In genomic region chr7:151781161-151781845, GRCh38 we compare ENCODE assay signal across 28 cellular contexts.
"Had no signal": no experiment of that assay in that cellular context is flagged by ENCODE, and none has a peak within 500 bp of the region (broad histone marks: within the 10 kb centered on the region; RNA-seq: fewer than 3 reads in every experiment).

No MANE protein-coding gene starts in this region.

- H3K27ac Mint-ChIP-seq: activated CD4-positive, alpha-beta T cell treated with anti-CD3 and anti-CD28 coated beads for 36 hours; neural progenitor cell; T-helper 2 cell treated with Interferon-gamma antibody and Interleukin-4, amounts not matched to agents 5 μg/mL and 100 μg/mL, for 36 hours had no signal

- H3K27me3 ChIP-seq: breast epithelium, esophagus muscularis mucosa, heart left ventricle, right lobe of liver had no signal

- H3K36me3 ChIP-seq: breast epithelium, neural progenitor cell had no signal

- H3K4me3 ChIP-seq: breast epithelium, esophagus muscularis mucosa, heart left ventricle, lower lobe of right lung, neural progenitor cell, right lobe of liver had no signal

- DNase-seq: activated CD4-positive, alpha-beta T cell treated with anti-CD3 and anti-CD28 coated beads for 36 hours; activated CD4-positive, CD25-positive, alpha-beta regulatory T cell; activated effector memory CD4-positive, alpha-beta T cell treated with Interleukin-2 at 50 U/mL for 16 hours; activated naive CD4-positive, alpha-beta T cell treated with Interleukin-2 at 50 U/mL for 16 hours; activated naive CD8-positive, alpha-beta T cell treated with anti-CD3 and anti-CD28 coated beads, Interleukin-2, amount 10 ng/mL, durations not matched to agents 7 days and 5 days; activated T-cell treated with anti-CD3 and anti-CD28 coated beads for 4 hours; activated T-cell treated with anti-CD3 and anti-CD28 coated beads, Interleukin-2, amount 50 U/mL, for 72 hours; amniotic stem cell; central memory CD4-positive, alpha-beta T cell; effector CD4-positive, alpha-beta T cell; foreskin keratinocyte; hypothalamus; immature natural killer cell; kidney; left colon; lower lobe of right lung; mesendoderm; natural killer cell; stimulated activated CD4-positive, alpha-beta T cell treated with anti-CD3 and anti-CD28 coated beads, Interleukin-4, amount 100 ng/mL, for 24 hours; stimulated activated naive CD8-positive, alpha-beta T cell treated with anti-CD3 and anti-CD28 coated beads, Interleukin-15, amount 100 ng/mL, for 72 hours; T-helper 1 cell had no signal

- H3K4me3 Mint-ChIP-seq: activated CD4-positive, alpha-beta T cell treated with anti-CD3 and anti-CD28 coated beads for 36 hours; activated naive CD8-positive, alpha-beta T cell treated with anti-CD3 and anti-CD28 coated beads, Interleukin-2, amount 10 ng/mL, durations not matched to agents 7 days and 5 days; natural killer cell; neural progenitor cell; T-helper 2 cell treated with Interferon-gamma antibody and Interleukin-4, amounts not matched to agents 5 μg/mL and 100 μg/mL, for 36 hours had no signal

- H3K27me3 Mint-ChIP-seq: activated CD4-positive, alpha-beta T cell treated with anti-CD3 and anti-CD28 coated beads for 36 hours; activated naive CD8-positive, alpha-beta T cell treated with anti-CD3 and anti-CD28 coated beads, Interleukin-2, amount 10 ng/mL, durations not matched to agents 7 days and 5 days; stimulated activated naive CD8-positive, alpha-beta T cell treated with anti-CD3 and anti-CD28 coated beads, Interleukin-15, amount 100 ng/mL, for 72 hours had no signal

- H3K9me3 Mint-ChIP-seq: activated naive CD8-positive, alpha-beta T cell treated with anti-CD3 and anti-CD28 coated beads, Interleukin-2, amount 10 ng/mL, durations not matched to agents 7 days and 5 days; activated T-cell treated with anti-CD3 and anti-CD28 coated beads, Interleukin-2, amount 50 U/mL, for 72 hours; immature natural killer cell; natural killer cell; stimulated activated effector memory CD8-positive, alpha-beta T cell treated with anti-CD3 and anti-CD28 coated beads, Interleukin-12 subunit alpha, Interleukin-12 subunit beta, amount 100 ng/mL, for 72 hours; stimulated activated naive CD8-positive, alpha-beta T cell treated with anti-CD3 and anti-CD28 coated beads, Interleukin-15, amount 100 ng/mL, for 72 hours; T-helper 2 cell treated with Interferon-gamma antibody and Interleukin-4, amounts not matched to agents 5 μg/mL and 100 μg/mL, for 36 hours had no signal

- H3K4me1 ChIP-seq: breast epithelium, foreskin keratinocyte, neural progenitor cell had no signal

- H3K9me3 ChIP-seq: breast epithelium, esophagus muscularis mucosa, heart left ventricle, lower lobe of right lung, right lobe of liver had no signal

- ATAC-seq: activated CD4-positive, alpha-beta T cell treated with anti-CD3 and anti-CD28 coated beads for 36 hours; activated T-cell treated with anti-CD3 and anti-CD28 coated beads, Interleukin-2, amount 50 U/mL, for 72 hours; foreskin keratinocyte; heart left ventricle; left colon; lower lobe of right lung; natural killer cell; stimulated activated effector memory CD8-positive, alpha-beta T cell treated with anti-CD3 and anti-CD28 coated beads, Interleukin-12 subunit alpha, Interleukin-12 subunit beta, amount 100 ng/mL, for 72 hours; stimulated activated naive CD8-positive, alpha-beta T cell treated with anti-CD3 and anti-CD28 coated beads, Interleukin-15, amount 100 ng/mL, for 72 hours had no signal

- H3K27ac ChIP-seq: breast epithelium, esophagus muscularis mucosa, foreskin keratinocyte, heart left ventricle, lower lobe of right lung, neural progenitor cell, right lobe of liver had no signal

- H3K36me3 Mint-ChIP-seq: natural killer cell, neural progenitor cell had no signal
